Comparison of ENCODE assay signal across 20 cellular contexts in genomic region chr18:55753643-55754255, GRCh38.
DNase-seq lines count a peak whose midpoint lies in the region; ATAC-seq, FAIRE-seq and TF ChIP-seq lines count a peak whose summit lies in the region.
"Had no signal": no experiment of that assay in that cellular context is flagged by ENCODE, and none has a peak within 500 bp of the region (broad histone marks: within the 10 kb centered on the region; RNA-seq: fewer than 3 reads in every experiment).

No MANE protein-coding gene starts in this region.

- H3K27ac Mint-ChIP-seq in neural progenitor cell: no peak overlapping the region
- H3K27ac Mint-ChIP-seq in activated CD4-positive, alpha-beta T cell treated with anti-CD3 and anti-CD28 coated beads, Interleukin-2, amount 10 ng/mL, durations not matched to agents 7 days and 5 days: no peak overlapping the region
- H3K27ac Mint-ChIP-seq: natural killer cell had no signal

- H3K9ac ChIP-seq in PC-3 (ENCODE audit: low read length) (peak overlapping the region; percentile 51), trophoblast cell (ENCODE audit: low read length) (no peak overlapping the region), neural progenitor cell (no peak overlapping the region)

- H2AFZ ChIP-seq in PC-3 (ENCODE audit: low read length) (0 out of 2 replicates have a peak overlapping the region, but pooled peaks have one; percentile 29), trophoblast cell (ENCODE audit: insufficient read depth, low read length, poor library complexity) (no peak overlapping the region), neural progenitor cell (replicated peaks) (no peak overlapping the region)

- TF ChIP-seq CTCF in PC-3 (conservative IDR thresholded peaks at IDR 0.05; ENCODE audit: low read depth, low read length) (no peak), neural progenitor cell (IDR thresholded peaks at IDR 0.05) (no peak)

- no peak overlapping the region; the same call in 1 of the 2 replicates for H3K4me3 ChIP-seq in PC-3 (ENCODE audit: low read length)
- no peak overlapping the region for H3K4me3 ChIP-seq in trophoblast cell (ENCODE audit: low read depth, low read length)
- no peak overlapping the region for H3K4me3 ChIP-seq in neural progenitor cell
- H3K4me3 ChIP-seq: SJSA1 had no signal

- H3K36me3 ChIP-seq in PC-3 (ENCODE audit: low read depth, low read length): no peaks in the 10 kb centered on the region
- no peaks in the 10 kb centered on the region for H3K36me3 ChIP-seq in trophoblast cell (ENCODE audit: control insufficient read depth in 1 of 2, insufficient read depth in 2 of 2, low read length in 2 of 2)
- H3K36me3 ChIP-seq in neural progenitor cell: no peaks in the 10 kb centered on the region
- H3K36me3 ChIP-seq: SJSA1 had no signal

- H4K20me1 ChIP-seq in PC-3 (ENCODE audit: low read length) (no peaks in the 10 kb centered on the region), neural progenitor cell (ENCODE audit: low read depth) (no peaks in the 10 kb centered on the region)

- no peaks in the 10 kb centered on the region for H3K9me2 ChIP-seq in PC-3 (replicated peaks; ENCODE audit: low read length)

- intact Hi-C loops in PC-3 (cut with micrococcal nuclease): no loop called here

- H2BK5ac ChIP-seq in trophoblast cell (ENCODE audit: low read depth, low read length, poor library complexity): no peak overlapping the region

- BruUV-seq in PC-3 (replicated peaks; lab: Mats Ljungman, UMichigan): no TSS peak

- peaks cover 3% of the 10 kb centered on the region for H3K27me3 Mint-ChIP-seq in neural progenitor cell (ENCODE audit: insufficient read depth, low read depth)
- no peaks in the 10 kb centered on the region for H3K27me3 Mint-ChIP-seq in activated CD4-positive, alpha-beta T cell treated with anti-CD3 and anti-CD28 coated beads, Interleukin-2, amount 10 ng/mL, durations not matched to agents 7 days and 5 days

- H3K4me2 ChIP-seq in PC-3 (ENCODE audit: low read length) (peak overlapping the region; percentile 71), trophoblast cell (ENCODE audit: low read length) (no peak overlapping the region), neural progenitor cell (no peak overlapping the region)

- H3K4me1 Mint-ChIP-seq in neural progenitor cell: peaks cover 3% of the 10 kb centered on the region
- H3K4me1 Mint-ChIP-seq in activated CD4-positive, alpha-beta T cell treated with anti-CD3 and anti-CD28 coated beads, Interleukin-2, amount 10 ng/mL, durations not matched to agents 7 days and 5 days: no peaks in the 10 kb centered on the region
- H3K4me1 Mint-ChIP-seq: natural killer cell had no signal

- no CpG with 5 or more reads among the region's 4 CpGs for WGBS in trophoblast cell (ENCODE audit: extremely low coverage, insufficient coverage, insufficient read length)

- H3K27ac ChIP-seq in PC-3 (ENCODE audit: low read length) (peak overlapping the region; percentile 94), trophoblast cell (ENCODE audit: low read depth, low read length) (no peak overlapping the region), neural progenitor cell (no peak overlapping the region)
- H3K27ac ChIP-seq: SJSA1 had no signal

- no peak overlapping the region for H4K91ac ChIP-seq in trophoblast cell (ENCODE audit: low read depth, low read length)

- no peak overlapping the region for H4K8ac ChIP-seq in trophoblast cell (ENCODE audit: low read depth, low read length)

- H2AK5ac ChIP-seq in trophoblast cell (ENCODE audit: low read length): no peak overlapping the region

- H3F3A ChIP-seq in PC-3 (ENCODE audit: low read length, unreplicated experiment) (peaks cover 8% of the 10 kb centered on the region), neural progenitor cell (ENCODE audit: low read depth) (no peaks in the 10 kb centered on the region)

- H3K79me1 ChIP-seq in trophoblast cell (ENCODE audit: low read length): no peaks in the 10 kb centered on the region

- no peak overlapping the region for H2BK120ac ChIP-seq in trophoblast cell (ENCODE audit: insufficient read depth, low read length, poor library complexity)

- H3K18ac ChIP-seq in trophoblast cell (ENCODE audit: low read length): no peak overlapping the region

- H3K79me2 ChIP-seq in PC-3 (ENCODE audit: low read length): no peaks in the 10 kb centered on the region
- H3K79me2 ChIP-seq in trophoblast cell (ENCODE audit: control insufficient read depth, insufficient read depth, low read length, poor library complexity): no peaks in the 10 kb centered on the region
- H3K79me2 ChIP-seq in neural progenitor cell (ENCODE audit: low read depth): no peaks in the 10 kb centered on the region

- no peaks in the 10 kb centered on the region for H3K9me3 Mint-ChIP-seq in neural progenitor cell
- no peaks in the 10 kb centered on the region for H3K9me3 Mint-ChIP-seq in activated CD4-positive, alpha-beta T cell treated with anti-CD3 and anti-CD28 coated beads, Interleukin-2, amount 10 ng/mL, durations not matched to agents 7 days and 5 days
- H3K9me3 Mint-ChIP-seq: natural killer cell had no signal

- no peak overlapping the region for H3K4ac ChIP-seq in trophoblast cell (ENCODE audit: low read depth, low read length)

- H3K27me3 ChIP-seq in PC-3 (ENCODE audit: low read length): no peaks in the 10 kb centered on the region
- H3K27me3 ChIP-seq in trophoblast cell (ENCODE audit: insufficient read depth, low read length): no peaks in the 10 kb centered on the region
- no peaks in the 10 kb centered on the region for H3K27me3 ChIP-seq in neural progenitor cell
- H3K27me3 ChIP-seq: SJSA1 had no signal

- H3K36me3 Mint-ChIP-seq in neural progenitor cell: no peaks in the 10 kb centered on the region
- H3K36me3 Mint-ChIP-seq in activated CD4-positive, alpha-beta T cell treated with anti-CD3 and anti-CD28 coated beads, Interleukin-2, amount 10 ng/mL, durations not matched to agents 7 days and 5 days (ENCODE audit: low read depth): no peaks in the 10 kb centered on the region
- H3K36me3 Mint-ChIP-seq: natural killer cell had no signal

- CTCF ChIA-PET in PC-3 (lab: Charles Lee): no interaction called here
- CTCF ChIA-PET in activated CD4-positive, alpha-beta T cell treated with anti-CD3 and anti-CD28 coated beads, Interleukin-2, amount 10 ng/mL, durations not matched to agents 7 days and 5 days (lab: Charles Lee): no interaction called here

- H3K23ac ChIP-seq in trophoblast cell (ENCODE audit: low read length): no peak overlapping the region

- peak; percentile 95 for ATAC-seq in PC-3
- ATAC-seq: natural killer cell had no signal

- DNase-seq in GM03348 (ENCODE audit: low spot score) (peak; percentile 9), PC-3 (peak; percentile 81), trophoblast cell (peak; percentile 40 to 53), NCI-H2196 treated with DMSO at 0.1 percent for 48 hours (lab: John Stamatoyannopoulos, UW; ENCODE audit: unreplicated experiment) (no peak), neural progenitor cell (ENCODE audit: low spot score) (no peak), NCI-H2081 treated with DMSO at 0.1 percent for 48 hours (lab: John Stamatoyannopoulos, UW) (no peak)
- no peak for DNase-seq in activated CD4-positive, alpha-beta T cell treated with anti-CD3 and anti-CD28 coated beads, Interleukin-2, amount 10 ng/mL, durations not matched to agents 7 days and 5 days
- DNase-seq: activated CD4-positive, alpha-beta T cell treated with anti-CD3 and anti-CD28 coated beads for 1 hour; activated effector memory CD4-positive, alpha-beta T cell treated with Interleukin-2 at 50 U/mL for 16 hours; head of caudate nucleus; natural killer cell; NCI-H1105; NCI-H2171; posterior cingulate gyrus; small intestine; stimulated activated CD4-positive, alpha-beta T cell treated with anti-CD3 and anti-CD28 coated beads, Interleukin-4, amount 100 ng/mL, for 4 hours; stimulated activated CD8-positive, alpha-beta memory T cell treated with anti-CD3 and anti-CD28 coated beads, Interleukin-4, amount 100 ng/mL, for 48 hours; T-helper 9 cell had no signal

- H3K9me3 ChIP-seq in PC-3 (ENCODE audit: low read length) (no peaks in the 10 kb centered on the region), trophoblast cell (ENCODE audit: insufficient read depth, low read depth, low read length) (no peaks in the 10 kb centered on the region), neural progenitor cell (ENCODE audit: low read depth) (no peaks in the 10 kb centered on the region)
- H3K9me3 ChIP-seq: SJSA1 had no signal

- FAIRE-seq in endometrium (lab: Jason Lieb, UNC): peak; percentile 35

- no peak overlapping the region for H3K4me3 Mint-ChIP-seq in neural progenitor cell
- H3K4me3 Mint-ChIP-seq in activated CD4-positive, alpha-beta T cell treated with anti-CD3 and anti-CD28 coated beads, Interleukin-2, amount 10 ng/mL, durations not matched to agents 7 days and 5 days: no peak overlapping the region
- H3K4me3 Mint-ChIP-seq: natural killer cell had no signal

- H3K14ac ChIP-seq in trophoblast cell (ENCODE audit: low read length): no peak overlapping the region

- peaks cover 22% of the 10 kb centered on the region for H3K4me1 ChIP-seq in PC-3 (ENCODE audit: insufficient read depth, low read length)
- no peaks in the 10 kb centered on the region for H3K4me1 ChIP-seq in trophoblast cell (ENCODE audit: control insufficient read depth in 1 of 2, insufficient read depth in 2 of 2, low read length in 2 of 2)
- H3K4me1 ChIP-seq in neural progenitor cell: no peaks in the 10 kb centered on the region

- POLR2A ChIA-PET in PC-3 (lab: Charles Lee; ENCODE audit: unreplicated experiment): interaction anchor here (0.6 kb wide), 1 partner anchor 10 kb away, joined by 4 read pairs; no protein-coding TSS in a partner anchor
- POLR2A ChIA-PET in activated CD4-positive, alpha-beta T cell treated with anti-CD3 and anti-CD28 coated beads, Interleukin-2, amount 10 ng/mL, durations not matched to agents 7 days and 5 days (lab: Charles Lee): no interaction called here

- no peak overlapping the region for H4K12ac ChIP-seq in trophoblast cell (ENCODE audit: low read depth, low read length)

- H2BK12ac ChIP-seq in trophoblast cell (ENCODE audit: low read length): no peak overlapping the region

Comparison
In these comparisons a context has a peak if more than half of its experiments do, and no peak if none do; other contexts are left out.
1. DNase-seq: peak in GM03348 (single experiment), PC-3 (single experiment) and trophoblast cell (2 of 2); none in NCI-H2196 treated with DMSO at 0.1 percent for 48 hours (single experiment), neural progenitor cell (single experiment), activated CD4-positive, alpha-beta T cell treated with anti-CD3 and anti-CD28 coated beads, Interleukin-2, amount 10 ng/mL, durations not matched to agents 7 days and 5 days (single experiment) and NCI-H2081 treated with DMSO at 0.1 percent for 48 hours (single experiment).